Comparison of ENCODE assay signal across 9 cellular contexts in genomic region chr9:35618325-35618727, GRCh38. TPM values are rescaled to one million over a fixed set of nuclear protein-coding genes. Genes with fewer than 3 reads are reported as not detected.
DNase-seq lines count a peak whose midpoint lies in the region; ATAC-seq and TF ChIP-seq lines count a peak whose summit lies in the region.
"Had no signal": no experiment of that assay in that cellular context is flagged by ENCODE, and none has a peak within 500 bp of the region (broad histone marks: within the 10 kb centered on the region; RNA-seq: fewer than 3 reads in every experiment).

TSS of gene CD72 (minus strand) at chr9:35618413. CDS start at chr9:35618303, 110 bp downstream.

- peak within 1 kb of the TSS; percentile 62 for H3K4me3 ChIP-seq in GM12875 (ENCODE audit: low read depth, low read length)
- peak within 1 kb of the TSS; percentile 38 to 66 (median 55) for H3K4me3 ChIP-seq in Peyer's patch
- H3K4me3 ChIP-seq in fibroblast of pulmonary artery (replicated peaks; ENCODE audit: low read depth, low read length) = peak within 1 kb of the TSS; percentile 37
- peak within 1 kb of the TSS; percentile 46 for H3K4me3 ChIP-seq in retinal pigment epithelial cell (ENCODE audit: low read length)

- H3K36me3 ChIP-seq in Peyer's patch = no peaks in the 10 kb centered on the region

- no peak for TF ChIP-seq POLR2A in Peyer's patch (IDR thresholded peaks at IDR 0.05)

- no peaks in the 10 kb centered on the region for H3K27me3 ChIP-seq in Peyer's patch

- TF ChIP-seq CTCF in GM12875 (IDR thresholded peaks at IDR 0.05; ENCODE audit: borderline replicate concordance, insufficient read depth, low read depth, low read length) = no peak
- no peak for TF ChIP-seq CTCF in Peyer's patch (IDR thresholded peaks at IDR 0.05)
- no peak for TF ChIP-seq CTCF in fibroblast of pulmonary artery (IDR thresholded peaks at IDR 0.05; ENCODE audit: low read length, missing control alignments)
- no peak for TF ChIP-seq CTCF in retinal pigment epithelial cell (conservative IDR thresholded peaks at IDR 0.05; ENCODE audit: low read depth, low read length)

- no peak for ATAC-seq in HG03342 (IDR thresholded peaks at IDR 0.05; ENCODE audit: unreplicated experiment)

- DNase-seq in Peyer's patch = peak in 2 of 3 donors; percentile 66 to 73
- no peak for DNase-seq in fibroblast of pulmonary artery (ENCODE audit: low read depth)
- DNase-seq in retinal pigment epithelial cell (ENCODE audit: low read depth) = no peak
- no peak for DNase-seq in iPS-NIHi11 (ENCODE audit: low spot score)
- no peak for DNase-seq in NCI-H345 (lab: John Stamatoyannopoulos, UW)
- no peak for DNase-seq in NCI-H128 (lab: John Stamatoyannopoulos, UW; ENCODE audit: unreplicated experiment)

- no peaks in the 10 kb centered on the region for H3K9me3 ChIP-seq in Peyer's patch

- H3K27ac ChIP-seq in Peyer's patch = peak within 1 kb of the TSS; percentile 57 to 87 (median 67)

- peaks cover 0 to 21% (median 11%) of the 10 kb centered on the region in 4 donors for H3K4me1 ChIP-seq in Peyer's patch

RNA-seq across cellular contexts. Expression of gene CD72, which starts in this region (rescaled TPM):
- total RNA-seq in Peyer's patch = 10 to 100 TPM in 1 of 4 donors, 1 to 10 TPM in 3; 2.3 to 62.7 (median 4.4) TPM
- total RNA-seq: NCI-H460 had no signal

Comparison
In these comparisons a context has a peak if more than half of its experiments do, and no peak if none do; other contexts are left out.
1. DNase-seq: peak in Peyer's patch (2 of 3); none in fibroblast of pulmonary artery (single experiment), retinal pigment epithelial cell (single experiment), iPS-NIHi11 (single experiment), NCI-H345 (single experiment) and NCI-H128 (single experiment).
2. Peak in every context shown above with its lines, with median percentiles within 50 percentile points of each other: H3K4me3 ChIP-seq.